Comparison of ENCODE assay signal across 23 cellular contexts in genomic region chr2:232288489-232288888, GRCh38.
DNase-seq lines count a peak whose midpoint lies in the region; ATAC-seq and TF ChIP-seq lines count a peak whose summit lies in the region.
"Had no signal": no experiment of that assay in that cellular context is flagged by ENCODE, and none has a peak within 500 bp of the region (broad histone marks: within the 10 kb centered on the region; RNA-seq: fewer than 3 reads in every experiment).

No MANE protein-coding gene starts in this region.

- H3K4me3 Mint-ChIP-seq in naive thymus-derived CD8-positive, alpha-beta T cell: no peak overlapping the region
- H3K4me3 Mint-ChIP-seq: CD14-positive monocyte; CD4-positive, alpha-beta T cell had no signal

- H3K27me3 ChIP-seq in right atrium auricular region (no peaks in the 10 kb centered on the region), adipocyte (replicated peaks; ENCODE audit: control insufficient read depth, insufficient read depth, low read length) (no peaks in the 10 kb centered on the region), testis (no peaks in the 10 kb centered on the region)
- H3K27me3 ChIP-seq: BE2C; BLaER1 treated with 17β-estradiol and CSF1 and Interleukin-3, amounts not matched to agents 10 nM and 100 nM had no signal

- no peak overlapping the region for H3K27ac ChIP-seq in right atrium auricular region
- peak overlapping the region in 1 of 2 donors; percentile 23 for H3K27ac ChIP-seq in testis
- H3K27ac ChIP-seq: A549; BLaER1 treated with 17β-estradiol and CSF1 and Interleukin-3, amounts not matched to agents 10 nM and 100 nM had no signal

- no peaks in the 10 kb centered on the region for H3K27me3 Mint-ChIP-seq in naive thymus-derived CD8-positive, alpha-beta T cell
- H3K27me3 Mint-ChIP-seq: CD4-positive, alpha-beta T cell had no signal

- intact Hi-C loops in Right ventricle myocardium inferior (cut with DNase I) (no loop called here), testis (cut with DNase I; ENCODE audit: low total_unique reads) (no loop called here)

- TF ChIP-seq CTCF in right atrium auricular region (IDR thresholded peaks at IDR 0.05): no peak
- TF ChIP-seq CTCF in testis (IDR thresholded peaks at IDR 0.05): no peak

- POLR2A ChIA-PET in naive thymus-derived CD8-positive, alpha-beta T cell (lab: Charles Lee): interaction anchor here (0.6 to 3.3 kb wide), 5 partner anchors 10 to 1849 kb away, joined by 3 to 12 read pairs (median 4); no protein-coding TSS in a partner anchor

- peak overlapping the region in 9 of 10 donors; percentile 22 to 96 (median 89) for H3K27ac Mint-ChIP-seq in naive thymus-derived CD8-positive, alpha-beta T cell
- H3K27ac Mint-ChIP-seq: CD14-positive monocyte had no signal

- H3K4me3 ChIP-seq in right atrium auricular region (no peak overlapping the region), adipocyte (ENCODE audit: low read length) (no peak overlapping the region), testis (no peak overlapping the region)
- H3K4me3 ChIP-seq: A549; BLaER1 treated with 17β-estradiol and CSF1 and Interleukin-3, amounts not matched to agents 10 nM and 100 nM had no signal

- H3K9me3 Mint-ChIP-seq in naive thymus-derived CD8-positive, alpha-beta T cell: no peaks in the 10 kb centered on the region
- H3K9me3 Mint-ChIP-seq: CD4-positive, alpha-beta T cell had no signal

- peak; percentile 43 for DNase-seq in right atrium auricular region (ENCODE audit: low spot score)
- DNase-seq in Right ventricle myocardium inferior (ENCODE audit: missing footprints): no peak
- peak; percentile 16 for DNase-seq in adipocyte (ENCODE audit: low read depth)
- no peak for DNase-seq in naive thymus-derived CD8-positive, alpha-beta T cell
- DNase-seq in testis: peak; percentile 29
- DNase-seq in NCI-H69 (lab: John Stamatoyannopoulos, UW): no peak
- DNase-seq in cerebellum (ENCODE audit: low spot score): no peak
- DNase-seq: 8988T; ACHN; AML-193; BE2C; Calu3; CD4-positive, alpha-beta T cell; COR-L47; DMS53; GF-D8; GOT3; H7; HCEC 1CT had no signal

- 52 to 66% methylated on average over 4 of the region's 4 CpGs for WGBS in testis, 2 donors

- no peak for ATAC-seq in Right ventricle myocardium inferior
- ATAC-seq in naive thymus-derived CD8-positive, alpha-beta T cell: no peak
- no peak for ATAC-seq in HG03571 (IDR thresholded peaks at IDR 0.05; ENCODE audit: unreplicated experiment)
- ATAC-seq: A549 had no signal

- H3K4me1 Mint-ChIP-seq in naive thymus-derived CD8-positive, alpha-beta T cell: peaks cover 50 to 71% (median 62%) of the 10 kb centered on the region in 4 donors

- H3K4me1 ChIP-seq in right atrium auricular region (no peaks in the 10 kb centered on the region), adipocyte (ENCODE audit: control insufficient read depth, insufficient read depth, low read length) (no peaks in the 10 kb centered on the region), testis (peaks cover 51% of the 10 kb centered on the region)
- H3K4me1 ChIP-seq: A549 had no signal

- peaks cover 0 to 8% (median 0%) of the 10 kb centered on the region in 3 donors for H3K36me3 Mint-ChIP-seq in naive thymus-derived CD8-positive, alpha-beta T cell

- no peaks in the 10 kb centered on the region for H3K36me3 ChIP-seq in right atrium auricular region
- no peaks in the 10 kb centered on the region for H3K36me3 ChIP-seq in adipocyte (ENCODE audit: control insufficient read depth, insufficient read depth, low read length, severe bottlenecking)
- no peaks in the 10 kb centered on the region for H3K36me3 ChIP-seq in testis (ENCODE audit: low read depth, missing control alignments)
- H3K36me3 ChIP-seq: BE2C had no signal

- no peak for TF ChIP-seq POLR2A in testis (IDR thresholded peaks at IDR 0.05)

- H3K9me3 ChIP-seq in right atrium auricular region: no peaks in the 10 kb centered on the region
- no peaks in the 10 kb centered on the region for H3K9me3 ChIP-seq in adipocyte (ENCODE audit: control insufficient read depth, low read length)
- H3K9me3 ChIP-seq in testis: no peaks in the 10 kb centered on the region
- H3K9me3 ChIP-seq: A549; BE2C; BLaER1 treated with 17β-estradiol and CSF1 and Interleukin-3, amounts not matched to agents 10 nM and 100 nM had no signal

- H3K9ac ChIP-seq in adipocyte (ENCODE audit: low read length): no peak overlapping the region
- H3K9ac ChIP-seq: BLaER1 treated with 17β-estradiol and CSF1 and Interleukin-3, amounts not matched to agents 10 nM and 100 nM had no signal

Comparison
In these comparisons a context has a peak if more than half of its experiments do, and no peak if none do; other contexts are left out.
1. DNase-seq: peak in right atrium auricular region (single experiment), adipocyte (single experiment) and testis (single experiment); none in Right ventricle myocardium inferior (single experiment), naive thymus-derived CD8-positive, alpha-beta T cell (0 of 10), NCI-H69 (single experiment) and cerebellum (single experiment).